8 cellular contexts compared by ENCODE assay signal in the genomic region with DNA sequence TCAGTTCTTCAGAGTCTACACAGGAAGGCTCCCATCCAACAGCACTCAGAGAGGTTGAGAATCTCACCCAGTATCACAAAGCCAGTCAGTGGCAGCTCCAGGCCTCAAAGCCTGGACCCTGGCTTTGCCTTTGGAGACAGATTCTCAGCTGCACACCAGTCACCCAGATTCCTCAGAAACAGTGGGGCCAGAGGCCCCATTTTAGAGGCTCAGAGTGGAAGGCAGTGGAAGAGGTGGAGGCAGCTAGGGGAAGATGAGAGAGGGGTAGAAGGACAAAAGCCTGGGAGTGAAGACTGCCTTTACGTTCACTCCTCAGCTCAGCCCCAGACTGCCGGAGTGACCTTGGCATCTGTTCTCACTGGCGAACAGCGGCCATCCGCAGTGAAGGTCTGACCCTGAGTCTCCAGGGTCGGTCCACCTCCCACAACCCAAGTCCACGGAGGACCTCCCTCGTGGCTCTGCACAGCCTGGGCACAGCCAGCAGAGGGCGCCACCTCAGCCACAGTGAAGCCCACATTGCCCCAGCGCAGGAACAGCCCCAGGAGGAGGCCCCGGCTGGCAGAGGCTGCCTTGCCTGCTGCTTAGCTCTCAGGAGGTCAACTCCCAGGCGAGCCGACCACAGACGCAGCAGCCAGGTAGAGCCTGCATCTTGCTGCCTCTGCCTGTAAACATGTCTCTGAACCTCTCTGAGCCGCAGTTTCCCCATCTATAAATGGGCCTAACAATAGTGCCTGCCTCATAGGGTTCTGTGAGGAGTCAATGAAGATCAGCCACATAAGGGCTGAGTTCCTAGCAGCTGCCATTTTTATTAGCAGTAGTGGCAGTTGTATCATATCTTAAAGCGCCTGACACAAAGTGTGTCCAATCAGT. TPM values are rescaled to one million over a fixed set of nuclear protein-coding genes. Genes with fewer than 3 reads are reported as not detected.
DNase-seq lines count a peak whose midpoint lies in the region; ATAC-seq and TF ChIP-seq lines count a peak whose summit lies in the region.

No MANE protein-coding gene starts in this region.

- DNase-seq in activated CD4-positive, alpha-beta T cell treated with anti-CD3 and anti-CD28 coated beads for 24 hours (ENCODE audit: low read depth in 2 of 2): peak; percentile 25 to 40
- no peak for DNase-seq in activated CD4-positive, alpha-beta T cell treated with anti-CD3 and anti-CD28 coated beads for 1 hour
- DNase-seq in NCI-H128 (lab: John Stamatoyannopoulos, UW; ENCODE audit: unreplicated experiment) (peak; percentile 37), epithelial cell of esophagus (ENCODE audit: low read depth) (peak; percentile 58)
- peak; percentile 79 for DNase-seq in activated CD4-positive, alpha-beta memory T cell treated with anti-CD3 and anti-CD28 coated beads for 36 hours
- peak; percentile 22 to 76 (median 39) for DNase-seq in naive thymus-derived CD4-positive, alpha-beta T cell

- H3K36me3 Mint-ChIP-seq in activated CD4-positive, alpha-beta memory T cell treated with anti-CD3 and anti-CD28 coated beads for 36 hours: no peaks in the 10 kb centered on the region
- no peaks in the 10 kb centered on the region for H3K36me3 Mint-ChIP-seq in naive thymus-derived CD4-positive, alpha-beta T cell

- no peaks in the 10 kb centered on the region for H3K9me3 Mint-ChIP-seq in activated CD4-positive, alpha-beta memory T cell treated with anti-CD3 and anti-CD28 coated beads for 36 hours
- H3K9me3 Mint-ChIP-seq in naive thymus-derived CD4-positive, alpha-beta T cell: peaks cover 0 to 1% (median 0%) of the 10 kb centered on the region in 11 donors

- H3K36me3 ChIP-seq in naive thymus-derived CD4-positive, alpha-beta T cell (ENCODE audit: control insufficient read depth in 2 of 3, insufficient read depth in 3 of 3, low read length in 3 of 3): no peaks in the 10 kb centered on the region

- peaks cover 2% of the 10 kb centered on the region for H3K4me1 Mint-ChIP-seq in activated CD4-positive, alpha-beta memory T cell treated with anti-CD3 and anti-CD28 coated beads for 36 hours (ENCODE audit: low read depth)
- peaks cover 0 to 12% (median 3%) of the 10 kb centered on the region in 7 donors for H3K4me1 Mint-ChIP-seq in naive thymus-derived CD4-positive, alpha-beta T cell

- peak; percentile 85 for TF ChIP-seq CTCF in epithelial cell of esophagus (IDR thresholded peaks at IDR 0.05; ENCODE audit: insufficient read depth, low read depth, low read length, missing control alignments)

- no peak overlapping the region for H3K27ac Mint-ChIP-seq in activated CD4-positive, alpha-beta memory T cell treated with anti-CD3 and anti-CD28 coated beads for 36 hours
- no peak overlapping the region for H3K27ac Mint-ChIP-seq in naive thymus-derived CD4-positive, alpha-beta T cell

- no peak overlapping the region for H3K4me3 Mint-ChIP-seq in activated CD4-positive, alpha-beta memory T cell treated with anti-CD3 and anti-CD28 coated beads for 36 hours
- H3K4me3 Mint-ChIP-seq in naive thymus-derived CD4-positive, alpha-beta T cell: no peak overlapping the region

- POLR2A ChIA-PET in activated CD4-positive, alpha-beta memory T cell treated with anti-CD3 and anti-CD28 coated beads for 36 hours (lab: Charles Lee): no interaction called here
- POLR2A ChIA-PET in naive thymus-derived CD4-positive, alpha-beta T cell (lab: Charles Lee): no interaction called here

- intact Hi-C loops in activated CD4-positive, alpha-beta memory T cell treated with anti-CD3 and anti-CD28 coated beads for 36 hours (cut with micrococcal nuclease): loop anchor here (2.0 to 10.0 kb wide), 2 partner anchors 204 to 352 kb away; a partner anchor contains a TSS
- intact Hi-C loops in naive thymus-derived CD4-positive, alpha-beta T cell (cut with micrococcal nuclease): loop anchor here (1.0 kb wide), 2 partner anchors 164 to 210 kb away; no protein-coding TSS in a partner anchor

- peaks cover 3 to 7% of the 10 kb centered on the region in 2 donors for H3K27me3 ChIP-seq in naive thymus-derived CD4-positive, alpha-beta T cell (ENCODE audit: control insufficient read depth in 2 of 2, insufficient read depth in 2 of 2, low read length in 2 of 2)

- H3K4me1 ChIP-seq in naive thymus-derived CD4-positive, alpha-beta T cell (ENCODE audit: control insufficient read depth in 2 of 2, insufficient read depth in 2 of 2, low read length in 2 of 2): peaks cover 0 to 2% of the 10 kb centered on the region in 2 donors

- H3K27ac ChIP-seq in naive thymus-derived CD4-positive, alpha-beta T cell (ENCODE audit: low read depth, low read length): no peak overlapping the region

- H3K27me3 Mint-ChIP-seq in activated CD4-positive, alpha-beta memory T cell treated with anti-CD3 and anti-CD28 coated beads for 36 hours: peaks cover 37% of the 10 kb centered on the region
- H3K27me3 Mint-ChIP-seq in naive thymus-derived CD4-positive, alpha-beta T cell: peaks cover 36 to 45% (median 37%) of the 10 kb centered on the region in 5 donors

- CTCF ChIA-PET in activated CD4-positive, alpha-beta memory T cell treated with anti-CD3 and anti-CD28 coated beads for 36 hours (lab: Charles Lee): interaction anchor here (0.6 to 7.2 kb wide), 29 partner anchors 9 to 595 kb away, joined by 3 to 80 read pairs (median 4); a partner anchor contains a TSS
- CTCF ChIA-PET in naive thymus-derived CD4-positive, alpha-beta T cell (lab: Charles Lee): interaction anchor here (0.6 to 1.8 kb wide), 7 partner anchors 58 to 1489 kb away, joined by 3 to 5 read pairs (median 3); no protein-coding TSS in a partner anchor

- no peak overlapping the region for H3K4me3 ChIP-seq in epithelial cell of esophagus (ENCODE audit: low read length)
- H3K4me3 ChIP-seq in naive thymus-derived CD4-positive, alpha-beta T cell (ENCODE audit: low read length): no peak overlapping the region

- H3K9me3 ChIP-seq in naive thymus-derived CD4-positive, alpha-beta T cell (ENCODE audit: control insufficient read depth in 2 of 3, low read length in 3 of 3): no peaks in the 10 kb centered on the region

- ATAC-seq in naive thymus-derived CD4-positive, alpha-beta T cell: peak; percentile 88
- no peak for ATAC-seq in HG02870 (IDR thresholded peaks at IDR 0.05; ENCODE audit: unreplicated experiment)
- ATAC-seq in HG02840 (IDR thresholded peaks at IDR 0.05; ENCODE audit: low FRiP score, unreplicated experiment): no peak

RNA-seq across cellular contexts. Expression of a gene that starts 5.9 kb away (rescaled TPM):
- not detected for total RNA-seq in activated CD4-positive, alpha-beta memory T cell treated with anti-CD3 and anti-CD28 coated beads for 36 hours
- not detected for total RNA-seq in naive thymus-derived CD4-positive, alpha-beta T cell
- polyA plus RNA-seq in naive thymus-derived CD4-positive, alpha-beta T cell: under 1 TPM in 1 of 2 donors, not detected in 1; 0.25 TPM

RNA-seq across cellular contexts. Expression of a gene that starts 9.7 kb away (rescaled TPM):
- total RNA-seq in activated CD4-positive, alpha-beta memory T cell treated with anti-CD3 and anti-CD28 coated beads for 36 hours: under 1 TPM in 1 of 2 experiments, not detected in 1; 0.29 TPM
- total RNA-seq in naive thymus-derived CD4-positive, alpha-beta T cell: under 1 TPM in 2 of 5 experiments, not detected in 3; 0.31 to 0.43 TPM
- polyA plus RNA-seq in naive thymus-derived CD4-positive, alpha-beta T cell: not detected

RNA-seq across cellular contexts. Expression of a gene that starts 24.6 kb away (rescaled TPM):
- total RNA-seq in activated CD4-positive, alpha-beta memory T cell treated with anti-CD3 and anti-CD28 coated beads for 36 hours: 1 to 10 TPM; 3.6 to 4.0 TPM
- total RNA-seq in naive thymus-derived CD4-positive, alpha-beta T cell: not detected
- polyA plus RNA-seq in naive thymus-derived CD4-positive, alpha-beta T cell: not detected

RNA-seq across cellular contexts. Expression of a gene that starts 59.1 kb away (rescaled TPM):
- 10 to 100 TPM; 30.4 to 32.7 TPM for total RNA-seq in activated CD4-positive, alpha-beta memory T cell treated with anti-CD3 and anti-CD28 coated beads for 36 hours
- total RNA-seq in naive thymus-derived CD4-positive, alpha-beta T cell: 10 to 100 TPM; 36.3 to 69.0 (median 60.2) TPM
- polyA plus RNA-seq in naive thymus-derived CD4-positive, alpha-beta T cell: 1 to 10 TPM; 9.3 to 9.6 TPM

RNA-seq across cellular contexts. Expression of a gene that starts 59.4 kb away (rescaled TPM):
- 100 to 1,000 TPM; 208 to 213 TPM for total RNA-seq in activated CD4-positive, alpha-beta memory T cell treated with anti-CD3 and anti-CD28 coated beads for 36 hours
- total RNA-seq in naive thymus-derived CD4-positive, alpha-beta T cell: 100 to 1,000 TPM in 2 of 5 experiments, 10 to 100 TPM in 3; 70.2 to 175 (median 86.8) TPM
- polyA plus RNA-seq in naive thymus-derived CD4-positive, alpha-beta T cell: 10 to 100 TPM; 48.6 to 49.5 TPM
